In the genomic region with DNA sequence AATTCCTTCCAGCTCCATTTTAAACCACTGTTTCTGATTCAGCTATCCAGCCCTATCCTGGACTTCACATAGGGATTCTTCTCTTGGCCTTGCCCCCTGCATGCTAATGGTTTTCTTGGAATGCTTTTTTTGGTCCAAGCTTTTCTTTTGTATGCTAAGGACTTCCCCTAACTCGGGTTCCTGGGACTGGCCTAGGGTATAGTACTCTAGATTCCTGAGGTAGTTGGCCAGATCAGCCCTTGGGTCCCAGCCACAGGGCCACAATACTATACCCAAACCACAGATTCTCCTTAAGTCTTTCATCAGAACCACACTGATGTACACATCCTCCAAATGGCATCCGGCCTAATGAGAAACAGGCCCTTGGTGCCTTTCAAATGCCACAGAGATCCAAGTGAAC, we compare ENCODE assay signal across 11 cellular contexts. TPM values are rescaled to one million over a fixed set of nuclear protein-coding genes. Genes with fewer than 3 reads are reported as not detected.
DNase-seq lines count a peak whose midpoint lies in the region; ATAC-seq lines count a peak whose summit lies in the region.
"Had no signal": no experiment of that assay in that cellular context is flagged by ENCODE, and none has a peak within 500 bp of the region (broad histone marks: within the 10 kb centered on the region; RNA-seq: fewer than 3 reads in every experiment).

No MANE protein-coding gene starts in this region.

- 52 to 53% methylated on average over 2 of the region's 2 CpGs for WGBS in esophagus, 2 donors

- DNase-seq in SIG-M5 treated with dmso at 0.1 percent for 504 hours (lab: John Stamatoyannopoulos, UW; ENCODE audit: unreplicated experiment) = peak; percentile 22
- no peak for DNase-seq in SIG-M5 (lab: John Stamatoyannopoulos, UW)
- peak; percentile 60 for DNase-seq in NT2/D1 (ENCODE audit: low read depth, low spot score)
- DNase-seq in NCI-H2029 treated with DMSO at 0.1 percent for 48 hours (lab: John Stamatoyannopoulos, UW) = no peak
- DNase-seq in Kasumi-1 (lab: John Stamatoyannopoulos, UW) = no peak
- no peak for DNase-seq in amygdala (lab: John Stamatoyannopoulos, UW)
- DNase-seq: anterior cingulate cortex, kidney had no signal

- no peak for ATAC-seq in stimulated activated memory B cell treated with anti-CD40 and anti-IgM and Interleukin-4, amounts not matched to agents 10 μg/mL and 1 μg/mL and 100 μg/mL, for 72 hours

- H3K27me3 ChIP-seq in NT2/D1 (ENCODE audit: insufficient read depth, insufficient read length) = no peaks in the 10 kb centered on the region
- no peaks in the 10 kb centered on the region for H3K27me3 ChIP-seq in esophagus (ENCODE audit: control insufficient read depth in 1 of 2, insufficient read depth in 2 of 2, low read length in 2 of 2)

- H3K27me3 Mint-ChIP-seq in stimulated activated memory B cell treated with anti-CD40 and anti-IgM and Interleukin-4, amounts not matched to agents 10 μg/mL and 1 μg/mL and 100 μg/mL, for 72 hours = no peaks in the 10 kb centered on the region

- H3K36me3 ChIP-seq in NT2/D1 (ENCODE audit: insufficient read depth, insufficient read length, low read length) = peaks cover 3% of the 10 kb centered on the region
- no peaks in the 10 kb centered on the region for H3K36me3 ChIP-seq in esophagus (ENCODE audit: control insufficient read depth in 2 of 2, insufficient read depth in 2 of 2, low read length in 1 of 2)

- peaks cover 72% of the 10 kb centered on the region for H3K4me1 Mint-ChIP-seq in stimulated activated memory B cell treated with anti-CD40 and anti-IgM and Interleukin-4, amounts not matched to agents 10 μg/mL and 1 μg/mL and 100 μg/mL, for 72 hours

- H3K36me3 Mint-ChIP-seq in stimulated activated memory B cell treated with anti-CD40 and anti-IgM and Interleukin-4, amounts not matched to agents 10 μg/mL and 1 μg/mL and 100 μg/mL, for 72 hours = peaks cover 9% of the 10 kb centered on the region

- no peak overlapping the region for H3K9ac ChIP-seq in NT2/D1 (ENCODE audit: insufficient read length, low read depth)

- H3K9me3 ChIP-seq in NT2/D1 (ENCODE audit: insufficient read depth, low read length) (no peaks in the 10 kb centered on the region), esophagus (ENCODE audit: control insufficient read depth in 2 of 2, insufficient read depth in 1 of 2, low read depth in 1 of 2, low read length in 1 of 2) (no peaks in the 10 kb centered on the region)

- H3K4me3 ChIP-seq in NT2/D1 (ENCODE audit: insufficient read length, low read depth) (no peak overlapping the region), esophagus (ENCODE audit: low read depth in 1 of 2, low read length in 2 of 2) (no peak overlapping the region)

- H3K9me3 Mint-ChIP-seq in stimulated activated memory B cell treated with anti-CD40 and anti-IgM and Interleukin-4, amounts not matched to agents 10 μg/mL and 1 μg/mL and 100 μg/mL, for 72 hours = no peaks in the 10 kb centered on the region

- no peak overlapping the region for H3K4me3 Mint-ChIP-seq in stimulated activated memory B cell treated with anti-CD40 and anti-IgM and Interleukin-4, amounts not matched to agents 10 μg/mL and 1 μg/mL and 100 μg/mL, for 72 hours

- H3K4me1 ChIP-seq in NT2/D1 (ENCODE audit: insufficient read depth, insufficient read length) (peaks cover 13% of the 10 kb centered on the region), esophagus (ENCODE audit: control insufficient read depth in 2 of 2, insufficient read depth in 2 of 2, low read length in 1 of 2) (peaks cover 10 to 23% of the 10 kb centered on the region in 2 donors)

- peak overlapping the region; percentile 11 to 62 for H3K27ac ChIP-seq in esophagus (ENCODE audit: low read depth in 2 of 2, low read length in 1 of 2)
- H3K27ac ChIP-seq: 22Rv1 had no signal

- H3K27ac Mint-ChIP-seq in stimulated activated memory B cell treated with anti-CD40 and anti-IgM and Interleukin-4, amounts not matched to agents 10 μg/mL and 1 μg/mL and 100 μg/mL, for 72 hours = peak overlapping the region; percentile 46

RNA-seq across cellular contexts. Expression of a gene that starts 2.8 kb away (rescaled TPM):
- polyA plus RNA-seq in esophagus = 10 to 100 TPM in 1 of 2 donors, 1 to 10 TPM in 1; 9.6 to 11.9 TPM

RNA-seq across cellular contexts. Expression of a gene that starts 34.5 kb away (rescaled TPM):
- polyA plus RNA-seq in esophagus = under 1 TPM; 0.08 to 0.34 TPM

RNA-seq across cellular contexts. Expression of a gene that starts 49.6 kb away (rescaled TPM):
- polyA plus RNA-seq in esophagus = 1 to 10 TPM in 1 of 2 donors, under 1 TPM in 1; 0.90 to 1.6 TPM

Comparison
In these comparisons a context has a peak if more than half of its experiments do, and no peak if none do; other contexts are left out.
1. DNase-seq: peak in SIG-M5 treated with dmso at 0.1 percent for 504 hours (single experiment) and NT2/D1 (single experiment); none in SIG-M5 (single experiment), NCI-H2029 treated with DMSO at 0.1 percent for 48 hours (single experiment), Kasumi-1 (0 of 2) and amygdala (0 of 56).